In the genomic region with DNA sequence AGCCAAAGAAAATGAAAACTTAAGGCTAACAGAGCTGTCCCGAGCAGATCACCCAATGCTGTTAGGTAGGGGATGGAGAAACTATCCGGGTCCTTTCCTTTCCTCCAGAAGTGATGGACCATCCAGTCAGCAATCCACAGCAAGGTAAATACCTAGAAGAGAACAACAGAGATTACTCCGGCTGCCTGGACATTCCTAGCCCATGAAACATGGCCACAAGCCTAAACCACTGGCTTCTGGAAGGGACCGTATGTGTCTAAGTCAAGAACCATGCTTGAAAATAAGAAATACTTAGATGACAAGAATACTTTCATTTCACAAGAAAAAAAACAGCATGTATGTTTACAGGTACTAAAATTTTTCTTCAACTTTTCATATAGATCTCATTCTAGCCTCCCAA, we compare ENCODE assay signal across 19 cellular contexts.
DNase-seq lines count a peak whose midpoint lies in the region; ATAC-seq, FAIRE-seq and TF ChIP-seq lines count a peak whose summit lies in the region.
"Had no signal": no experiment of that assay in that cellular context is flagged by ENCODE, and none has a peak within 500 bp of the region (broad histone marks: within the 10 kb centered on the region; RNA-seq: fewer than 3 reads in every experiment).

No MANE protein-coding gene starts in this region.

- no peak overlapping the region for H3K18ac ChIP-seq in neuronal stem cell (ENCODE audit: low read length)

- H4K8ac ChIP-seq in neuronal stem cell (ENCODE audit: low read depth, low read length) = no peak overlapping the region

- DNase-seq in AG08396 (ENCODE audit: low spot score) (peak; percentile 42), HT1080 (ENCODE audit: low read depth) (peak; percentile 73), bronchial epithelial cell (ENCODE audit: low read depth) (peak; percentile 58), kidney tubule cell (ENCODE audit: low spot score) (peak; percentile 84), GOT3 (lab: John Stamatoyannopoulos, UW) (no peak), NCI-H748 (lab: John Stamatoyannopoulos, UW; ENCODE audit: unreplicated experiment) (no peak), neuronal stem cell (ENCODE audit: low spot score) (no peak)
- DNase-seq: activated CD8-positive, alpha-beta memory T cell treated with anti-CD3 and anti-CD28 coated beads, Interleukin-2, amount 50 U/mL, for 48 hours; activated naive CD8-positive, alpha-beta T cell treated with anti-CD3 and anti-CD28 coated beads for 36 hours; BE2C; NCI-H1436 treated with DMSO at 0.1 percent for 48 hours; NCI-H510A; stimulated activated CD8-positive, alpha-beta memory T cell treated with anti-CD3 and anti-CD28 coated beads, Interleukin-4, amount 100 ng/mL, for 48 hours had no signal

- H3K23ac ChIP-seq in neuronal stem cell (ENCODE audit: low read depth, low read length, poor library complexity) = no peak overlapping the region

- ATAC-seq in GM18517 (IDR thresholded peaks at IDR 0.05; ENCODE audit: unreplicated experiment) = no peak
- ATAC-seq: esophagus mucosa, WTC11 had no signal

- no peaks in the 10 kb centered on the region for H3K9me3 ChIP-seq in neuronal stem cell (replicated peaks in 1 of 2; ENCODE audit: control insufficient read depth in 2 of 2, insufficient read depth in 1 of 2, low read depth in 1 of 2, low read length in 2 of 2)
- H3K9me3 ChIP-seq: BE2C had no signal

- no peak overlapping the region for H2BK15ac ChIP-seq in neuronal stem cell (ENCODE audit: low read length)

- H3K27me3 ChIP-seq in bronchial epithelial cell (ENCODE audit: control insufficient read depth, insufficient read depth, low read length) = no peaks in the 10 kb centered on the region
- no peaks in the 10 kb centered on the region for H3K27me3 ChIP-seq in neuronal stem cell (ENCODE audit: control insufficient read depth in 3 of 3, insufficient read depth in 3 of 3, low read depth in 1 of 3, low read length in 3 of 3)
- H3K27me3 ChIP-seq: BE2C had no signal

- no peak overlapping the region for H2AFZ ChIP-seq in neuronal stem cell (ENCODE audit: low read length)
- H2AFZ ChIP-seq: parathyroid adenoma had no signal

- no peak overlapping the region for H2BK120ac ChIP-seq in neuronal stem cell (ENCODE audit: low read depth, low read length)

- H4K91ac ChIP-seq in neuronal stem cell (ENCODE audit: low read depth, low read length, poor library complexity) = no peak overlapping the region

- H2BK5ac ChIP-seq in neuronal stem cell (ENCODE audit: low read length) = no peak overlapping the region

- no peak for FAIRE-seq in bronchial epithelial cell (lab: Jason Lieb, UNC)
- FAIRE-seq: colon, GM12892 had no signal

- no CpG with 5 or more reads among the region's 4 CpGs for WGBS in neuronal stem cell (ENCODE audit: extremely low coverage in 2 of 2, insufficient read length in 2 of 2, insufficient replicate concordance in 1 of 2), 2 donors

- H3K79me1 ChIP-seq in neuronal stem cell (ENCODE audit: low read depth, low read length) = no peaks in the 10 kb centered on the region

- H3K4me2 ChIP-seq in neuronal stem cell (ENCODE audit: insufficient read depth, low read length, poor library complexity, severe bottlenecking) = no peak overlapping the region

- no peak for TF ChIP-seq CTCF in bronchial epithelial cell (IDR thresholded peaks at IDR 0.05; ENCODE audit: insufficient read depth, low read length, severe bottlenecking)

- no peak overlapping the region for H3K27ac ChIP-seq in neuronal stem cell (replicated peaks; ENCODE audit: low read length)
- H3K27ac ChIP-seq: parathyroid adenoma had no signal

- H3K14ac ChIP-seq in neuronal stem cell (ENCODE audit: low read length) = no peak overlapping the region

- H3K36me3 ChIP-seq in bronchial epithelial cell (ENCODE audit: control insufficient read depth, insufficient read depth, low read length) (no peaks in the 10 kb centered on the region), neuronal stem cell (replicated peaks in 1 of 2; ENCODE audit: control insufficient read depth in 2 of 2, insufficient read depth in 2 of 2, low read length in 2 of 2) (no peaks in the 10 kb centered on the region)
- H3K36me3 ChIP-seq: BE2C had no signal

- no peak overlapping the region for H3K4ac ChIP-seq in neuronal stem cell (ENCODE audit: low read length)

- no peaks in the 10 kb centered on the region for H3K4me1 ChIP-seq in neuronal stem cell (ENCODE audit: control insufficient read depth in 2 of 2, insufficient read depth in 1 of 2, low read depth in 1 of 2, low read length in 2 of 2)
- H3K4me1 ChIP-seq: BE2C, parathyroid adenoma had no signal

- no peak overlapping the region for H2BK12ac ChIP-seq in neuronal stem cell (ENCODE audit: low read length)

- H2AK5ac ChIP-seq in neuronal stem cell (ENCODE audit: low read depth, low read length) = no peak overlapping the region

- H3K4me3 ChIP-seq in bronchial epithelial cell (ENCODE audit: low read depth, low read length) (no peak overlapping the region), neuronal stem cell (ENCODE audit: low read length in 2 of 2) (no peak overlapping the region)

- H3K9ac ChIP-seq in neuronal stem cell (ENCODE audit: low read depth, low read length, poor library complexity) = no peak overlapping the region
- H3K9ac ChIP-seq: parathyroid adenoma had no signal

Comparison
In these comparisons a context has a peak if more than half of its experiments do, and no peak if none do; other contexts are left out.
1. DNase-seq: peak in AG08396 (single experiment), HT1080 (single experiment), bronchial epithelial cell (single experiment) and kidney tubule cell (single experiment); none in GOT3 (single experiment), NCI-H748 (single experiment) and neuronal stem cell (single experiment).